Comparison of ENCODE assay signal across 8 cellular contexts in genomic region chr3:185937689-185938374, GRCh38. TPM values are rescaled to one million over a fixed set of nuclear protein-coding genes. Genes with fewer than 3 reads are reported as not detected.
DNase-seq lines count a peak whose midpoint lies in the region; ATAC-seq and TF ChIP-seq lines count a peak whose summit lies in the region.

TSS of gene TRA2B (minus strand) at chr3:185938014. CDS start at chr3:185937860, 154 bp downstream.

- TF ChIP-seq CTCF in PC-9 (conservative IDR thresholded peaks at IDR 0.05) (peak; percentile 22; the same call in 1 of the 2 replicates), epithelial cell of proximal tubule (conservative IDR thresholded peaks at IDR 0.05; ENCODE audit: low read depth, low read length) (no peak)

- CTCF ChIA-PET in PC-9 (lab: Charles Lee) = interaction anchor here (0.6 to 1.0 kb wide), 2 partner anchors 39 to 192 kb away, joined by 3 to 4 read pairs; no protein-coding TSS in a partner anchor

- H3K36me3 ChIP-seq in PC-9 (ENCODE audit: low read depth) = peaks cover 31% of the 10 kb centered on the region
- H3K36me3 ChIP-seq in mucosa of rectum (ENCODE audit: control insufficient read depth in 2 of 2, insufficient read depth in 2 of 2, low read length in 2 of 2) = no peaks in the 10 kb centered on the region

- H3K9me3 ChIP-seq in PC-9 (ENCODE audit: insufficient read depth, low read depth) (no peaks in the 10 kb centered on the region), mucosa of rectum (ENCODE audit: control insufficient read depth in 2 of 2, low read length in 2 of 2) (no peaks in the 10 kb centered on the region)

- H3K4me3 ChIP-seq in PC-9 (peak within 1 kb of the TSS; percentile 98), epithelial cell of proximal tubule (ENCODE audit: low read depth, low read length) (peak within 1 kb of the TSS; percentile 94), mucosa of rectum (ENCODE audit: low read length in 2 of 2) (peak within 1 kb of the TSS; percentile 99 to 100)

- BruUV-seq in PC-9 (replicated peaks; lab: Mats Ljungman, UMichigan) = no TSS peak

- peaks cover 50% of the 10 kb centered on the region for H3K79me2 ChIP-seq in PC-9 (ENCODE audit: low read depth)

- peak within 1 kb of the TSS; percentile 79 for H2AFZ ChIP-seq in PC-9

- H3K27me3 ChIP-seq in PC-9 (ENCODE audit: insufficient read depth, low read depth) (no peaks in the 10 kb centered on the region), mucosa of rectum (ENCODE audit: control insufficient read depth in 2 of 2, insufficient read depth in 2 of 2, low read length in 2 of 2) (no peaks in the 10 kb centered on the region)

- H3K9me2 ChIP-seq in PC-9 (ENCODE audit: insufficient read depth) = no peaks in the 10 kb centered on the region

- POLR2A ChIA-PET in PC-9 (lab: Charles Lee; ENCODE audit: unreplicated experiment) = interaction anchor here (0.5 to 1.6 kb wide), 8 partner anchors 9 to 1249 kb away, joined by 3 to 24 read pairs (median 6); no protein-coding TSS in a partner anchor

- in situ Hi-C loops in KBM-7 (cut with MboI; ENCODE audit: low pct_unique_long_range_greater_than_20kb, low sequenced_read_pairs) = no loop called here

- H4K20me1 ChIP-seq in PC-9 (ENCODE audit: insufficient read depth) = peaks cover 43% of the 10 kb centered on the region

- DNase-seq in DMS79 (lab: John Stamatoyannopoulos, UW) (peak; percentile 94), KBM-7 (peak; percentile 99), PC-9 (peak; percentile 93 to 99), epithelial cell of proximal tubule (ENCODE audit: low read depth) (no peak)
- peak; percentile 97 for DNase-seq in activated T-cell treated with anti-CD3 and anti-CD28 coated beads, Interleukin-2, amount 50 U/mL, for 1 hour
- peak; percentile 99 for DNase-seq in stimulated activated CD8-positive, alpha-beta memory T cell treated with anti-CD3 and anti-CD28 coated beads, Interleukin-4, amount 100 ng/mL, for 48 hours

- H3K27ac ChIP-seq in PC-9 (peak within 1 kb of the TSS; percentile 95), mucosa of rectum (ENCODE audit: low read depth in 2 of 2, low read length in 2 of 2) (peak within 1 kb of the TSS; percentile 99 to 100)

- peak; percentile 94 for ATAC-seq in GM21717 (IDR thresholded peaks at IDR 0.05; ENCODE audit: unreplicated experiment)

- peaks cover 64% of the 10 kb centered on the region for H3K4me1 ChIP-seq in PC-9 (replicated peaks; ENCODE audit: insufficient read depth)
- H3K4me1 ChIP-seq in mucosa of rectum (ENCODE audit: control insufficient read depth in 2 of 2, insufficient read depth in 2 of 2, low read length in 2 of 2) = peaks cover 23 to 30% of the 10 kb centered on the region in 2 donors

- intact Hi-C loops in PC-9 (cut with micrococcal nuclease; ENCODE audit: unreplicated experiment) = loop anchor here (1.0 to 2.0 kb wide), 2 partner anchors 22 to 115 kb away; no protein-coding TSS in a partner anchor

- H3K4me2 ChIP-seq in PC-9 = peak within 1 kb of the TSS; percentile 97

- peak within 1 kb of the TSS; percentile 100 for H3K9ac ChIP-seq in mucosa of rectum (ENCODE audit: low read depth in 1 of 2, low read length in 2 of 2)

- H3F3A ChIP-seq in PC-9 (ENCODE audit: insufficient read depth, low read depth) = peaks cover 85% of the 10 kb centered on the region

RNA-seq across cellular contexts. Expression of gene TRA2B, which starts in this region (rescaled TPM):
- total RNA-seq in PC-9 (2021) = 117 and 158 TPM in 2 replicates
- 140 and 239 TPM in 2 replicates for total RNA-seq in epithelial cell of proximal tubule
